28 cellular contexts compared by ENCODE assay signal in genomic region chr5:37120270-37120669, GRCh38.
"Had no signal": no experiment of that assay in that cellular context is flagged by ENCODE, and none has a peak within 500 bp of the region (broad histone marks: within the 10 kb centered on the region; RNA-seq: fewer than 3 reads in every experiment).

No MANE protein-coding gene starts in this region.

- H3K9me3 Mint-ChIP-seq: activated T-cell treated with anti-CD3 and anti-CD28 coated beads, Interleukin-2, amount 50 U/mL, for 24 hours; central memory CD8-positive, alpha-beta T cell; natural killer cell treated with Interleukin-12 subunit alpha and Interleukin-12 subunit beta and Interleukin-15 and Interleukin-18, amount 100 ng/mL, for 72 hours; stimulated activated memory B cell treated with anti-CD40 and anti-IgM and Interleukin-4, amounts not matched to agents 10 μg/mL and 1 μg/mL and 100 μg/mL, for 72 hours; stimulated activated naive CD8-positive, alpha-beta T cell treated with anti-CD3 and anti-CD28 coated beads, Interleukin-15, amount 100 ng/mL, for 72 hours; type B pancreatic cell had no signal

- H3K27ac ChIP-seq: esophagus squamous epithelium, left ventricle myocardium inferior, right atrium auricular region, uterus, WERI-Rb-1 had no signal

- ATAC-seq: activated CD4-positive, CD25-positive, alpha-beta regulatory T cell treated with anti-CD3 and anti-CD28 coated beads, Interleukin-2, amount 50 U/mL, for 24 hours; mucosa of descending colon; natural killer cell treated with Interleukin-12 subunit alpha and Interleukin-12 subunit beta and Interleukin-15 and Interleukin-18, amount 100 ng/mL, for 72 hours; stimulated activated memory B cell treated with anti-CD40 and anti-IgM and Interleukin-4, amounts not matched to agents 10 μg/mL and 1 μg/mL and 100 μg/mL, for 72 hours; stimulated activated naive CD8-positive, alpha-beta T cell treated with anti-CD3 and anti-CD28 coated beads, Interleukin-15, amount 100 ng/mL, for 72 hours had no signal

- H3K4me2 ChIP-seq: smooth muscle cell had no signal

- H3K9me3 ChIP-seq: esophagus squamous epithelium, left ventricle myocardium inferior, mucosa of descending colon, right atrium auricular region, uterus had no signal

- H3K4me3 Mint-ChIP-seq: activated naive CD8-positive, alpha-beta T cell; activated T-cell treated with anti-CD3 and anti-CD28 coated beads, Interleukin-2, amount 50 U/mL, for 24 hours; central memory CD8-positive, alpha-beta T cell; natural killer cell treated with Interleukin-12 subunit alpha and Interleukin-12 subunit beta and Interleukin-15 and Interleukin-18, amount 100 ng/mL, for 72 hours; stimulated activated memory B cell treated with anti-CD40 and anti-IgM and Interleukin-4, amounts not matched to agents 10 μg/mL and 1 μg/mL and 100 μg/mL, for 72 hours; stimulated activated naive CD8-positive, alpha-beta T cell treated with anti-CD3 and anti-CD28 coated beads, Interleukin-15, amount 100 ng/mL, for 72 hours; type B pancreatic cell had no signal

- H3K36me3 ChIP-seq: uterus had no signal

- H3K4me1 ChIP-seq: esophagus squamous epithelium, left ventricle myocardium inferior, right atrium auricular region, uterus had no signal

- H3K27ac Mint-ChIP-seq: activated naive CD8-positive, alpha-beta T cell; activated T-cell treated with anti-CD3 and anti-CD28 coated beads, Interleukin-2, amount 50 U/mL, for 24 hours; natural killer cell treated with Interleukin-12 subunit alpha and Interleukin-12 subunit beta and Interleukin-15 and Interleukin-18, amount 100 ng/mL, for 72 hours; stimulated activated memory B cell treated with anti-CD40 and anti-IgM and Interleukin-4, amounts not matched to agents 10 μg/mL and 1 μg/mL and 100 μg/mL, for 72 hours; stimulated activated naive CD8-positive, alpha-beta T cell treated with anti-CD3 and anti-CD28 coated beads, Interleukin-15, amount 100 ng/mL, for 72 hours; type B pancreatic cell had no signal

- H3K27me3 Mint-ChIP-seq: activated naive CD8-positive, alpha-beta T cell; activated T-cell treated with anti-CD3 and anti-CD28 coated beads, Interleukin-2, amount 50 U/mL, for 24 hours; central memory CD8-positive, alpha-beta T cell; natural killer cell treated with Interleukin-12 subunit alpha and Interleukin-12 subunit beta and Interleukin-15 and Interleukin-18, amount 100 ng/mL, for 72 hours; stimulated activated memory B cell treated with anti-CD40 and anti-IgM and Interleukin-4, amounts not matched to agents 10 μg/mL and 1 μg/mL and 100 μg/mL, for 72 hours; stimulated activated naive CD8-positive, alpha-beta T cell treated with anti-CD3 and anti-CD28 coated beads, Interleukin-15, amount 100 ng/mL, for 72 hours; type B pancreatic cell had no signal

- DNase-seq: activated CD4-positive, alpha-beta T cell treated with anti-CD3 and anti-CD28 coated beads, Interleukin-2, amount 50 U/mL, for 48 hours; activated CD8-positive, alpha-beta memory T cell treated with anti-CD3 and anti-CD28 coated beads, Interleukin-2, amount 50 U/mL, for 48 hours; activated gamma-delta T cell; activated T-cell treated with anti-CD3 and anti-CD28 coated beads, Interleukin-2, amount 50 U/mL, for 24 hours; anterior cingulate cortex; dermis blood vessel endothelial cell; effector CD4-positive, alpha-beta T cell; esophagus squamous epithelium; foreskin melanocyte; left ventricle myocardium inferior; mucosa of descending colon; stimulated activated CD4-positive, alpha-beta T cell treated with anti-CD3 and anti-CD28 coated beads, Interleukin-1b, Interleukin-23, amount 100 ng/mL, for 48 hours; stimulated activated CD4-positive, alpha-beta T cell treated with anti-CD3 and anti-CD28 coated beads, Interleukin-4, amount 100 ng/mL, for 4 hours; stimulated activated CD8-positive, alpha-beta memory T cell treated with anti-CD3 and anti-CD28 coated beads, Interleukin-4, amount 100 ng/mL, for 48 hours; stimulated activated naive CD8-positive, alpha-beta T cell treated with anti-CD3 and anti-CD28 coated beads, Interleukin-15, amount 100 ng/mL, for 72 hours; substantia nigra; T1000; uterus; WERI-Rb-1 had no signal

- H3K4me1 Mint-ChIP-seq: central memory CD8-positive, alpha-beta T cell; stimulated activated naive CD8-positive, alpha-beta T cell treated with anti-CD3 and anti-CD28 coated beads, Interleukin-15, amount 100 ng/mL, for 72 hours had no signal

- H3K4me3 ChIP-seq: esophagus squamous epithelium, left ventricle myocardium inferior, lung, mucosa of descending colon, right atrium auricular region, smooth muscle cell, uterus had no signal
